23 cellular contexts compared by ENCODE assay signal in genomic region chr2:11871421-11871820, GRCh38.
"Had no signal": no experiment of that assay in that cellular context is flagged by ENCODE, and none has a peak within 500 bp of the region (broad histone marks: within the 10 kb centered on the region; RNA-seq: fewer than 3 reads in every experiment).

No MANE protein-coding gene starts in this region.

- H2AFZ ChIP-seq: parathyroid adenoma had no signal

- H3K36me3 ChIP-seq: colonic mucosa, esophagus muscularis mucosa, gastroesophageal sphincter, heart left ventricle, sigmoid colon, tibial artery had no signal

- ATAC-seq: foreskin keratinocyte; gastroesophageal sphincter; heart left ventricle; left ventricle myocardium superior; mucosa of descending colon; natural killer cell treated with Interleukin-12 subunit alpha and Interleukin-12 subunit beta and Interleukin-15 and Interleukin-18, amount 100 ng/mL, for 72 hours; stimulated activated memory B cell treated with anti-CD40 and anti-IgM and Interleukin-4, amounts not matched to agents 10 μg/mL and 1 μg/mL and 100 μg/mL, for 72 hours; stimulated activated naive CD8-positive, alpha-beta T cell treated with anti-CD3 and anti-CD28 coated beads, Interleukin-15, Interleukin-2, amounts not matched to agents 100 U/mL and 50 U/mL, for 24 hours had no signal

- H3K79me2 ChIP-seq: parathyroid adenoma had no signal

- H3K4me1 ChIP-seq: colonic mucosa, foreskin keratinocyte, testis, tibial artery had no signal

- DNase-seq: colonic mucosa; dermis blood vessel endothelial cell; effector memory CD4-positive, alpha-beta T cell; foreskin keratinocyte; heart left ventricle; hippocampal formation; left ventricle myocardium superior; mucosa of descending colon; naive B cell; sigmoid colon; stimulated activated CD4-positive, alpha-beta T cell treated with anti-CD3 and anti-CD28 coated beads, Interleukin-4, amount 100 ng/mL, for 4 hours; stimulated activated naive CD8-positive, alpha-beta T cell treated with anti-CD3 and anti-CD28 coated beads, Interleukin-15, Interleukin-2, amounts not matched to agents 100 U/mL and 50 U/mL, for 24 hours; substantia nigra; testis; tibial artery had no signal

- H3K9ac ChIP-seq: parathyroid adenoma had no signal

- FAIRE-seq: endothelial cell of umbilical vein, islet of Langerhans had no signal

- H3K27me3 ChIP-seq: colonic mucosa, esophagus muscularis mucosa, gastroesophageal sphincter, heart left ventricle, sigmoid colon, testis, tibial artery had no signal

- H3K27ac ChIP-seq: colonic mucosa, esophagus muscularis mucosa, foreskin keratinocyte, gastroesophageal sphincter, heart left ventricle, parathyroid adenoma, sigmoid colon, testis, tibial artery had no signal

- H3K4me3 ChIP-seq: colonic mucosa, esophagus muscularis mucosa, gastroesophageal sphincter, heart left ventricle, lung, mucosa of descending colon, sigmoid colon, testis, tibial artery had no signal

- H3K9me3 ChIP-seq: colonic mucosa, esophagus muscularis mucosa, gastroesophageal sphincter, mucosa of descending colon, sigmoid colon, testis, tibial artery had no signal
